In the genomic region with DNA sequence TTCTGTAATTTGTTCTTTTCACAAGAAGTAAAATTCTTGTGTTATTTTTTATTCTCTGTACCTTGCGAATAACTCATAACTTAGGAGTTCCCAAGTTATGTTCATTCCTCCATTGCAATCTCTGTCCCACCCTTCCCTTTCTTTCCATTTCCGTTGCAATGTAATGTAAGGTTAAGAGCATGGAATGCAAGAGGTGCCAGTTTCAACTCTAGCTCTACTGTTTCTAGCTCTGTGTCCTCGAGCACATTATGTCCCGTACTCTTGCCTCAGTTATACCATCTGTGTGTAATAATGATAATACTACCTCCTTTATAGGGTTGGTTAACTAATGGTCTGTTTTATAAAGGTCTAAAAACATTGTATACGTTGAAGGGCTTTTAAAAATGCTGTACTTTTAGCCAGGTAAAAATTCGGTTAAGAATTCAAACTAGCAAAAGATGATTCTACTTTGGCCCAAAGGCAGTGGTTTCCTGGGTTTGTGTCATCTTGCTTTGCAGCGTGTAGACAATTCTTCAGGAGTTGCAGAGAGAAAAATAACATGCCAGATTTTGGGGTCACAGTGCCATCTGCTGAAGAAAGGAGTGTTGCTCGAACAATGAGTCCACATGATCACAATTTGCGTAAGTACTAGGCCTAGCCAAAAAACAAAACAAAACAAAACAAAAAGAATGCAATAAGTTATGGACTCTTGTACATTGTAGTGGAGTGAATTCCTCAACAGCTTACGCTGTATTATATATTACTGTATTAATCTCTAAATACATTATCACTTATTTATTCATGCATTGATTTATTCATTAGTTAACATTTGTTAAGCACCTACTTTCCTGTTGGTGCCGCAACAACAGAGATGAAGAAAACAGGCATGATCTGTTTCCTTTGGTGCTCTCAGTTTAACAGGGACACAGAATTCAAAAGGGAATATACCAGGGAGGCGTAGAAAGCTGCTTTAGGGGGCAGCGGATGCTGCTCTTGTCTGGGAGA, we compare ENCODE assay signal across 10 cellular contexts. TPM values are rescaled to one million over a fixed set of nuclear protein-coding genes. Genes with fewer than 3 reads are reported as not detected.
A peak's percentile ranks its signal among the peaks of the same experiment; 100 is the strongest.
DNase-seq lines count a peak whose midpoint lies in the region; ATAC-seq and TF ChIP-seq lines count a peak whose summit lies in the region.
"Had no signal": no experiment of that assay in that cellular context is flagged by ENCODE, and none has a peak within 500 bp of the region (broad histone marks: within the 10 kb centered on the region; RNA-seq: fewer than 3 reads in every experiment).

No MANE protein-coding gene starts in this region.

- CTCF ChIA-PET in RWPE1 (lab: Yijun Ruan, JAX): interaction anchor here (0.5 to 6.1 kb wide), 13 partner anchors 10 to 448 kb away, joined by 3 to 126 read pairs (median 4); a partner anchor contains a TSS

- intact Hi-C loops in cardiac septum (cut with DNase I): loop anchor here (2.0 kb wide), 1 partner anchor 101 kb away; no protein-coding TSS in a partner anchor

- POLR2A ChIA-PET in RWPE1 (lab: Yijun Ruan, JAX; ENCODE audit: low non-redundant PET): no interaction called here

- H3K4me3 ChIP-seq in AG10803 (ENCODE audit: low read length): no peak overlapping the region

- DNase-seq in AG10803 (ENCODE audit: low read depth) (peak; percentile 88), HPDE6-E6E7 (ENCODE audit: extremely low spot score) (peak; percentile 84), RWPE1 (ENCODE audit: low spot score) (peak; percentile 78), foreskin melanocyte (peak; percentile 65), cardiac septum (ENCODE audit: low spot score) (no peak)
- DNase-seq in activated CD4-positive, alpha-beta T cell treated with anti-CD3 and anti-CD28 coated beads, Interleukin-2, amount 50 U/mL, for 4 hours: no peak
- DNase-seq: central memory CD4-positive, alpha-beta T cell had no signal

- peak; percentile 65 for TF ChIP-seq CTCF in AG10803 (conservative IDR thresholded peaks at IDR 0.05; ENCODE audit: low read length)
- peak; percentile 92 for TF ChIP-seq CTCF in RWPE1 (conservative IDR thresholded peaks at IDR 0.05; ENCODE audit: low read depth)

- ATAC-seq in HG03135 (IDR thresholded peaks at IDR 0.05; ENCODE audit: unreplicated experiment): no peak
- ATAC-seq in HG02678 (IDR thresholded peaks at IDR 0.05; ENCODE audit: unreplicated experiment): no peak

- no peak overlapping the region for H3K27ac ChIP-seq in RWPE1

RNA-seq across cellular contexts. Expression of a gene that starts 10.0 kb away (rescaled TPM):
- total RNA-seq in cardiac septum: 28.1 TPM

RNA-seq across cellular contexts. Expression of a gene that starts 24.1 kb away (rescaled TPM):
- total RNA-seq in cardiac septum: not detected
- total RNA-seq: T-helper 2 cell treated with Interferon-gamma antibody and Interleukin-4, amounts not matched to agents 100 ng/mL and 5 ng/mL, for 36 hours had no signal

Comparison
In these comparisons a context has a peak if more than half of its experiments do, and no peak if none do; other contexts are left out.
1. DNase-seq: peak in AG10803 (single experiment), HPDE6-E6E7 (single experiment), RWPE1 (single experiment) and foreskin melanocyte (single experiment); none in cardiac septum (single experiment) and activated CD4-positive, alpha-beta T cell treated with anti-CD3 and anti-CD28 coated beads, Interleukin-2, amount 50 U/mL, for 4 hours (0 of 2).